ENCODE assay signal across 17 cellular contexts in genomic region chr5:31748502-31749172, GRCh38.
"Had no signal": no experiment of that assay in that cellular context is flagged by ENCODE, and none has a peak within 500 bp of the region (broad histone marks: within the 10 kb centered on the region; RNA-seq: fewer than 3 reads in every experiment).

No MANE protein-coding gene starts in this region.

- H3K9me3 ChIP-seq: colonic mucosa, right lobe of liver, spleen, tibial artery had no signal

- DNase-seq: colonic mucosa; dermis blood vessel endothelial cell; effector CD4-positive, alpha-beta T cell; endodermal cell; erythroblast; foreskin melanocyte; islet precursor cell; mesendoderm; naive thymus-derived CD4-positive, alpha-beta T cell; right lobe of liver; spleen; stimulated activated CD4-positive, alpha-beta T cell treated with anti-CD3 and anti-CD28 coated beads, Interleukin-15, amount 100 ng/mL, for 24 hours; stimulated activated CD4-positive, alpha-beta T cell treated with anti-CD3 and anti-CD28 coated beads, Interleukin-1b, Interleukin-23, amount 100 ng/mL, for 48 hours; stimulated activated CD4-positive, alpha-beta T cell treated with anti-CD3 and anti-CD28 coated beads, Interleukin-4, amount 100 ng/mL, for 24 hours; tibial artery had no signal

- H3K27me3 ChIP-seq: cardiac muscle cell, colonic mucosa, right lobe of liver, spleen, tibial artery had no signal

- H3K4me3 ChIP-seq: cardiac muscle cell, colonic mucosa, right lobe of liver, spleen, tibial artery had no signal

- H3K4me1 ChIP-seq: colonic mucosa, right lobe of liver, spleen had no signal

- ATAC-seq: naive thymus-derived CD4-positive, alpha-beta T cell; right lobe of liver; stimulated activated memory B cell treated with anti-CD40 and anti-IgM and Interleukin-4, amounts not matched to agents 10 μg/mL and 1 μg/mL and 100 μg/mL, for 72 hours had no signal

- H3K36me3 ChIP-seq: cardiac muscle cell, colonic mucosa, right lobe of liver, spleen, tibial artery had no signal

- H3K27ac ChIP-seq: cardiac muscle cell, colonic mucosa, right lobe of liver, spleen, tibial artery had no signal
